8 cellular contexts compared by ENCODE assay signal in genomic region chr6:115891111-115891669, GRCh38.
DNase-seq lines count a peak whose midpoint lies in the region; ATAC-seq and TF ChIP-seq lines count a peak whose summit lies in the region.

No MANE protein-coding gene starts in this region.

- intact Hi-C loops in CD14-positive monocyte (cut with micrococcal nuclease): no loop called here

- ATAC-seq in GM18499 (IDR thresholded peaks at IDR 0.05; ENCODE audit: insufficient read depth, unreplicated experiment): peak; percentile 96
- peak; percentile 98 for ATAC-seq in GM21529 (IDR thresholded peaks at IDR 0.05; ENCODE audit: unreplicated experiment)
- peak; percentile 99 for ATAC-seq in HG03558 (IDR thresholded peaks at IDR 0.05; ENCODE audit: extremely low read depth, unreplicated experiment)

- peaks cover 0 to 2% (median 0%) of the 10 kb centered on the region in 3 donors for H3K27me3 Mint-ChIP-seq in CD14-positive monocyte (ENCODE audit: low read depth in 3 of 3)

- no peaks in the 10 kb centered on the region for H3K4me1 Mint-ChIP-seq in CD14-positive monocyte

- H3K36me3 Mint-ChIP-seq in CD14-positive monocyte: no peaks in the 10 kb centered on the region

- DNase-seq in fibroblast of gingiva (ENCODE audit: low read depth) (peak; percentile 2), NK-92 (lab: John Stamatoyannopoulos, UW; ENCODE audit: unreplicated experiment) (no peak), KBM-7 (no peak), CD14-positive monocyte (ENCODE audit: low spot score) (no peak), retina (no peak)

- no peak for TF ChIP-seq CTCF in CD14-positive monocyte (IDR thresholded peaks at IDR 0.05)

- in situ Hi-C loops in KBM-7 (cut with MboI; ENCODE audit: low pct_unique_long_range_greater_than_20kb, low sequenced_read_pairs): no loop called here

- H3K9me3 Mint-ChIP-seq in CD14-positive monocyte: peaks cover 0 to 5% (median 0%) of the 10 kb centered on the region in 7 donors

- H3K4me3 Mint-ChIP-seq in CD14-positive monocyte: no peak overlapping the region

- no peak overlapping the region for H3K27ac Mint-ChIP-seq in CD14-positive monocyte
